In the genomic region with DNA sequence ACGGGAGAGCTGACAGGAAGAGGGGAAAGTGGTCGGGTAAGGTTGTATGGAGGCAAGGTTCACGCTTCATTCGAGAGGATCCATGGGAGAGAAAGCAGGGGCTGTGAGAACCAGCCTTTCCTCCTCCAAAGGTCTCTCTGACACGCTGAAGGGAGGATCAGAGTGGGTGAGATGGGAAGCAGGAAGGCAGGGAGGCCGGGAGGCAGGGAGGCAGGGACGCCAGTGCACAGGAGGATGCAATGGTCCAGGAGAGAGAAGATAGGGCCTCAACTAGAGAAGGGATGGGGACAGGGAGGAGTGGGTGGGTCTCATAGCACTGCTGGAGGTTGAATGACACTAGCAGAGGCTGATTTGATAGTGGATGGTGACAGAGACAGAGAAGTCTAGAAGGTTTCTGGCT, we compare ENCODE assay signal across 1 cellular context.
TF ChIP-seq lines count a peak whose summit lies in the region.

No MANE protein-coding gene starts in this region.

TF ChIP-seq in GM23338, 12 proteins besides CTCF, POLR2A, EP300 and RAD21 (continued from another document):
- TF ChIP-seq, protein P1, sequence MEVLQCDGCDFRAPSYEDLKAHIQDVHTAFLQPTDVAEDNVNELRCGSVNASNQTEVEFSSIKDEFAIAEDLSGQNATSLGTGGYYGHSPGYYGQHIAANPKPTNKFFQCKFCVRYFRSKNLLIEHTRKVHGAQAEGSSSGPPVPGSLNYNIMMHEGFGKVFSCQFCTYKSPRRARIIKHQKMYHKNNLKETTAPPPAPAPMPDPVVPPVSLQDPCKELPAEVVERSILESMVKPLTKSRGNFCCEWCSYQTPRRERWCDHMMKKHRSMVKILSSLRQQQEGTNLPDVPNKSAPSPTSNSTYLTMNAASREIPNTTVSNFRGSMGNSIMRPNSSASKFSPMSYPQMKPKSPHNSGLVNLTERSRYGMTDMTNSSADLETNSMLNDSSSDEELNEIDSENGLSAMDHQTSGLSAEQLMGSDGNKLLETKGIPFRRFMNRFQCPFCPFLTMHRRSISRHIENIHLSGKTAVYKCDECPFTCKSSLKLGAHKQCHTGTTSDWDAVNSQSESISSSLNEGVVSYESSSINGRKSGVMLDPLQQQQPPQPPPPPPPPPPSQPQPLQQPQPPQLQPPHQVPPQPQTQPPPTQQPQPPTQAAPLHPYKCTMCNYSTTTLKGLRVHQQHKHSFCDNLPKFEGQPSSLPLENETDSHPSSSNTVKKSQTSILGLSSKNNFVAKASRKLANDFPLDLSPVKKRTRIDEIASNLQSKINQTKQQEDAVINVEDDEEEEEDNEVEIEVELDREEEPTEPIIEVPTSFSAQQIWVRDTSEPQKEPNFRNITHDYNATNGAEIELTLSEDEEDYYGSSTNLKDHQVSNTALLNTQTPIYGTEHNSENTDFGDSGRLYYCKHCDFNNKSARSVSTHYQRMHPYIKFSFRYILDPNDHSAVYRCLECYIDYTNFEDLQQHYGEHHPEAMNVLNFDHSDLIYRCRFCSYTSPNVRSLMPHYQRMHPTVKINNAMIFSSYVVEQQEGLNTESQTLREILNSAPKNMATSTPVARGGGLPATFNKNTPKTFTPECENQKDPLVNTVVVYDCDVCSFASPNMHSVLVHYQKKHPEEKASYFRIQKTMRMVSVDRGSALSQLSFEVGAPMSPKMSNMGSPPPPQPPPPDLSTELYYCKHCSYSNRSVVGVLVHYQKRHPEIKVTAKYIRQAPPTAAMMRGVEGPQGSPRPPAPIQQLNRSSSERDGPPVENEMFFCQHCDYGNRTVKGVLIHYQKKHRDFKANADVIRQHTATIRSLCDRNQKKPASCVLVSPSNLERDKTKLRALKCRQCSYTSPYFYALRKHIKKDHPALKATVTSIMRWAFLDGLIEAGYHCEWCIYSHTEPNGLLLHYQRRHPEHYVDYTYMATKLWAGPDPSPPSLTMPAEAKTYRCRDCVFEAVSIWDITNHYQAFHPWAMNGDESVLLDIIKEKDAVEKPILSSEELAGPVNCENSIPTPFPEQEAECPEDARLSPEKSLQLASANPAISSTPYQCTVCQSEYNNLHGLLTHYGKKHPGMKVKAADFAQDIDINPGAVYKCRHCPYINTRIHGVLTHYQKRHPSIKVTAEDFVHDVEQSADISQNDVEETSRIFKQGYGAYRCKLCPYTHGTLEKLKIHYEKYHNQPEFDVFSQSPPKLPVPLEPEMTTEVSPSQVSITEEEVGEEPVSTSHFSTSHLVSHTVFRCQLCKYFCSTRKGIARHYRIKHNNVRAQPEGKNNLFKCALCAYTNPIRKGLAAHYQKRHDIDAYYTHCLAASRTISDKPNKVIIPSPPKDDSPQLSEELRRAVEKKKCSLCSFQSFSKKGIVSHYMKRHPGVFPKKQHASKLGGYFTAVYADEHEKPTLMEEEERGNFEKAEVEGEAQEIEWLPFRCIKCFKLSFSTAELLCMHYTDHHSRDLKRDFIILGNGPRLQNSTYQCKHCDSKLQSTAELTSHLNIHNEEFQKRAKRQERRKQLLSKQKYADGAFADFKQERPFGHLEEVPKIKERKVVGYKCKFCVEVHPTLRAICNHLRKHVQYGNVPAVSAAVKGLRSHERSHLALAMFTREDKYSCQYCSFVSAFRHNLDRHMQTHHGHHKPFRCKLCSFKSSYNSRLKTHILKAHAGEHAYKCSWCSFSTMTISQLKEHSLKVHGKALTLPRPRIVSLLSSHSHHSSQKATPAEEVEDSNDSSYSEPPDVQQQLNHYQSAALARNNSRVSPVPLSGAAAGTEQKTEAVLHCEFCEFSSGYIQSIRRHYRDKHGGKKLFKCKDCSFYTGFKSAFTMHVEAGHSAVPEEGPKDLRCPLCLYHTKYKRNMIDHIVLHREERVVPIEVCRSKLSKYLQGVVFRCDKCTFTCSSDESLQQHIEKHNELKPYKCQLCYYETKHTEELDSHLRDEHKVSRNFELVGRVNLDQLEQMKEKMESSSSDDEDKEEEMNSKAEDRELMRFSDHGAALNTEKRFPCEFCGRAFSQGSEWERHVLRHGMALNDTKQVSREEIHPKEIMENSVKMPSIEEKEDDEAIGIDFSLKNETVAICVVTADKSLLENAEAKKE (CRISPR knock-in tag; IDR thresholded peaks at IDR 0.05): no peak
- TF ChIP-seq, protein P2, sequence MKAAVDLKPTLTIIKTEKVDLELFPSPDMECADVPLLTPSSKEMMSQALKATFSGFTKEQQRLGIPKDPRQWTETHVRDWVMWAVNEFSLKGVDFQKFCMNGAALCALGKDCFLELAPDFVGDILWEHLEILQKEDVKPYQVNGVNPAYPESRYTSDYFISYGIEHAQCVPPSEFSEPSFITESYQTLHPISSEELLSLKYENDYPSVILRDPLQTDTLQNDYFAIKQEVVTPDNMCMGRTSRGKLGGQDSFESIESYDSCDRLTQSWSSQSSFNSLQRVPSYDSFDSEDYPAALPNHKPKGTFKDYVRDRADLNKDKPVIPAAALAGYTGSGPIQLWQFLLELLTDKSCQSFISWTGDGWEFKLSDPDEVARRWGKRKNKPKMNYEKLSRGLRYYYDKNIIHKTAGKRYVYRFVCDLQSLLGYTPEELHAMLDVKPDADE (IDR thresholded peaks at IDR 0.05): no peak
- TF ChIP-seq STAT1 (IDR thresholded peaks at IDR 0.05; ENCODE audit: unreplicated experiment): no peak
